In genomic region chr6:16758163-16758975, GRCh38 we compare ENCODE assay signal across 8 cellular contexts. TPM values are rescaled to one million over a fixed set of nuclear protein-coding genes. Genes with fewer than 3 reads are reported as not detected.
DNase-seq lines count a peak whose midpoint lies in the region; ATAC-seq and TF ChIP-seq lines count a peak whose summit lies in the region.

No MANE protein-coding gene starts in this region.

- peak overlapping the region; percentile 94 for H3K27ac ChIP-seq in subcutaneous abdominal adipose tissue (ENCODE audit: low read depth, low read length)

- POLR2A ChIA-PET in GM10248 (lab: Yijun Ruan, JAX), result no interaction called here

- peak overlapping the region in 2 of 5 donors; percentile 86 to 89 for H3K9ac ChIP-seq in subcutaneous abdominal adipose tissue (ENCODE audit: low read length in 5 of 5)

- DNase-seq in CD14-positive monocyte (ENCODE audit: low spot score), result no peak
- DNase-seq in KBM-7, result peak; percentile 43
- DNase-seq in activated naive CD8-positive, alpha-beta T cell treated with anti-CD3 and anti-CD28 coated beads for 36 hours, result no peak
- peak in 1 of 3 donors; percentile 15 for DNase-seq in immature natural killer cell
- no peak for DNase-seq in GM10248 (ENCODE audit: extremely low spot score)

- H3K4me1 Mint-ChIP-seq in CD14-positive monocyte, result peaks cover 53% of the 10 kb centered on the region
- peaks cover 55% of the 10 kb centered on the region for H3K4me1 Mint-ChIP-seq in activated naive CD8-positive, alpha-beta T cell treated with anti-CD3 and anti-CD28 coated beads for 36 hours
- H3K4me1 Mint-ChIP-seq in immature natural killer cell, result peaks cover 32 to 58% of the 10 kb centered on the region in 2 donors

- H3K27ac Mint-ChIP-seq in CD14-positive monocyte (peak overlapping the region; percentile 97 to 99 (median 98)), immature natural killer cell (peak overlapping the region; percentile 94 to 98 (median 98))
- no peak overlapping the region for H3K27ac Mint-ChIP-seq in activated naive CD8-positive, alpha-beta T cell treated with anti-CD3 and anti-CD28 coated beads for 36 hours

- no peaks in the 10 kb centered on the region for H3K27me3 ChIP-seq in subcutaneous abdominal adipose tissue (ENCODE audit: control insufficient read depth in 5 of 5, insufficient read depth in 4 of 5, low read length in 5 of 5)

- TF ChIP-seq CTCF in CD14-positive monocyte (IDR thresholded peaks at IDR 0.05), result no peak
- TF ChIP-seq CTCF in GM10248 (IDR thresholded peaks at IDR 0.05; ENCODE audit: control extremely low read depth, extremely low read depth, low read depth, missing control alignments), result no peak

- peak overlapping the region; percentile 94 to 96 for H3K4me3 Mint-ChIP-seq in CD14-positive monocyte
- H3K4me3 Mint-ChIP-seq in activated naive CD8-positive, alpha-beta T cell treated with anti-CD3 and anti-CD28 coated beads for 36 hours, result peak overlapping the region; percentile 93
- H3K4me3 Mint-ChIP-seq in immature natural killer cell, result peak overlapping the region; percentile 89 to 97 (median 94)

- H3K27me3 Mint-ChIP-seq in CD14-positive monocyte (ENCODE audit: low read depth in 3 of 3), result no peaks in the 10 kb centered on the region
- H3K27me3 Mint-ChIP-seq in activated naive CD8-positive, alpha-beta T cell treated with anti-CD3 and anti-CD28 coated beads for 36 hours, result no peaks in the 10 kb centered on the region
- H3K27me3 Mint-ChIP-seq in immature natural killer cell (ENCODE audit: low read depth in 3 of 3), result peaks cover 7 to 35% (median 30%) of the 10 kb centered on the region in 3 donors

- H3K4me3 ChIP-seq in subcutaneous abdominal adipose tissue (ENCODE audit: low read depth in 1 of 5, low read length in 5 of 5), result peak overlapping the region; percentile 86 to 93 (median 90)

- H3K36me3 Mint-ChIP-seq in CD14-positive monocyte, result peaks cover 11 to 19% of the 10 kb centered on the region in 2 donors
- peaks cover 16% of the 10 kb centered on the region for H3K36me3 Mint-ChIP-seq in activated naive CD8-positive, alpha-beta T cell treated with anti-CD3 and anti-CD28 coated beads for 36 hours
- H3K36me3 Mint-ChIP-seq in immature natural killer cell, result peaks cover 0 to 4% (median 0%) of the 10 kb centered on the region in 3 donors

- H3K4me1 ChIP-seq in subcutaneous abdominal adipose tissue (ENCODE audit: control insufficient read depth in 5 of 5, insufficient read depth in 5 of 5, low read length in 5 of 5), result peaks cover 3 to 40% (median 28%) of the 10 kb centered on the region in 5 donors

- no peaks in the 10 kb centered on the region for H3K36me3 ChIP-seq in subcutaneous abdominal adipose tissue (ENCODE audit: control insufficient read depth in 5 of 5, insufficient read depth in 5 of 5, low read length in 5 of 5)

- CTCF ChIA-PET in GM10248 (lab: Yijun Ruan, JAX), result interaction anchor here (0.8 to 3.4 kb wide), 14 partner anchors 9 to 429 kb away, joined by 3 to 15 read pairs (median 4); no protein-coding TSS in a partner anchor

- ATAC-seq in GM18870 (IDR thresholded peaks at IDR 0.05; ENCODE audit: unreplicated experiment) (no peak), HG03432 (IDR thresholded peaks at IDR 0.05; ENCODE audit: unreplicated experiment) (no peak)

- no peaks in the 10 kb centered on the region for H3K9me3 ChIP-seq in subcutaneous abdominal adipose tissue (ENCODE audit: control insufficient read depth in 5 of 5, low read length in 5 of 5)

- H3K9me3 Mint-ChIP-seq in CD14-positive monocyte (no peaks in the 10 kb centered on the region), immature natural killer cell (no peaks in the 10 kb centered on the region)
- no peaks in the 10 kb centered on the region for H3K9me3 Mint-ChIP-seq in activated naive CD8-positive, alpha-beta T cell treated with anti-CD3 and anti-CD28 coated beads for 36 hours

- in situ Hi-C loops in KBM-7 (cut with MboI; ENCODE audit: low pct_unique_long_range_greater_than_20kb, low sequenced_read_pairs), result loop anchor here (25.0 kb wide), 2 partner anchors 246 to 421 kb away; no protein-coding TSS in a partner anchor

- intact Hi-C loops in CD14-positive monocyte (cut with micrococcal nuclease), result loop anchor here in 1 of 2 donors (5.0 kb wide), 1 partner anchor 171 kb away; no protein-coding TSS in a partner anchor

RNA-seq across cellular contexts. Expression of gene ATXN1, which starts 2.9 kb away (rescaled TPM):
- polyA plus RNA-seq in CD14-positive monocyte (10 to 100 TPM in 1 of 2 donors, 1 to 10 TPM in 1; 8.8 to 10.9 TPM), immature natural killer cell (10 to 100 TPM in 1 of 3 donors, 1 to 10 TPM in 2; 6.9 to 14.7 (median 8.0) TPM)
- total RNA-seq in activated naive CD8-positive, alpha-beta T cell treated with anti-CD3 and anti-CD28 coated beads for 36 hours, result 10 to 100 TPM; 27.8 to 32.8 TPM
